ENCODE assay signal across 9 cellular contexts in genomic region chr3:48186993-48187578, GRCh38. TPM values are rescaled to one million over a fixed set of nuclear protein-coding genes. Genes with fewer than 3 reads are reported as not detected.
A peak's percentile ranks its signal among the peaks of the same experiment; 100 is the strongest.
DNase-seq lines count a peak whose midpoint lies in the region; ATAC-seq and TF ChIP-seq lines count a peak whose summit lies in the region.
"Had no signal": no experiment of that assay in that cellular context is flagged by ENCODE, and none has a peak within 500 bp of the region (broad histone marks: within the 10 kb centered on the region; RNA-seq: fewer than 3 reads in every experiment).

No MANE protein-coding gene starts in this region.

- H3K36me3 ChIP-seq in Peyer's patch (no peaks in the 10 kb centered on the region), fibroblast of lung (ENCODE audit: control insufficient read depth, insufficient read depth, low read length) (no peaks in the 10 kb centered on the region), psoas muscle (ENCODE audit: insufficient read depth in 1 of 2, low read depth in 1 of 2) (no peaks in the 10 kb centered on the region)

- peak overlapping the region; percentile 82 for H3K9ac ChIP-seq in fibroblast of lung (ENCODE audit: insufficient read depth, low read length)

- DNase-seq in Peyer's patch (no peak), fibroblast of lung (ENCODE audit: low read depth in 2 of 2) (peak; percentile 7 to 38), psoas muscle (no peak), nucleus accumbens (lab: John Stamatoyannopoulos, UW) (no peak), head of caudate nucleus (no peak)
- DNase-seq in stimulated activated CD4-positive, alpha-beta T cell treated with anti-CD3 and anti-CD28 coated beads, Interleukin-12 subunit alpha, Interleukin-12 subunit beta, amount 100 ng/mL, for 4 hours, result no peak

- ATAC-seq in psoas muscle (no peak), HG03095 (IDR thresholded peaks at IDR 0.05; ENCODE audit: unreplicated experiment) (no peak)

- peak overlapping the region; percentile 72 for H2AFZ ChIP-seq in fibroblast of lung (ENCODE audit: low read length)

- H3K27me3 ChIP-seq in Peyer's patch (no peaks in the 10 kb centered on the region), fibroblast of lung (ENCODE audit: control insufficient read depth, insufficient read depth, low read length) (no peaks in the 10 kb centered on the region), psoas muscle (ENCODE audit: insufficient read depth in 3 of 3, low read length in 2 of 3) (no peaks in the 10 kb centered on the region)

- H3K27ac ChIP-seq in Peyer's patch (peak overlapping the region in 2 of 4 donors; percentile 41 to 63), fibroblast of lung (ENCODE audit: insufficient read depth, low read length) (peak overlapping the region; percentile 64), psoas muscle (no peak overlapping the region)

- TF ChIP-seq POLR2A in Peyer's patch (IDR thresholded peaks at IDR 0.05), result no peak

- no peaks in the 10 kb centered on the region for H3K9me3 ChIP-seq in Peyer's patch
- no peaks in the 10 kb centered on the region for H3K9me3 ChIP-seq in fibroblast of lung (ENCODE audit: control insufficient read depth, insufficient read depth, low read depth, low read length)
- H3K9me3 ChIP-seq in psoas muscle, result no peaks in the 10 kb centered on the region

- WGBS in psoas muscle, 3 donors, result 21 to 30% (median 25%) methylated on average over 14 of the region's 14 CpGs

- H3K4me3 ChIP-seq in GM08714 (ENCODE audit: low read length) (peak overlapping the region; percentile 100), Peyer's patch (peak overlapping the region; percentile 58 to 85 (median 77)), fibroblast of lung (replicated peaks in 1 of 4; ENCODE audit: control extremely low read depth in 1 of 4, insufficient read depth in 1 of 4, low read depth in 3 of 4, low read length in 4 of 4) (peak overlapping the region; percentile 72 to 89 (median 83)), psoas muscle (peak overlapping the region; percentile 75)

- TF ChIP-seq CTCF in Peyer's patch (IDR thresholded peaks at IDR 0.05) (no peak), fibroblast of lung (conservative IDR thresholded peaks at IDR 0.05 in 1 of 2, IDR thresholded peaks at IDR 0.05 in 1 of 2; ENCODE audit: low read depth in 1 of 2, low read length in 2 of 2) (no peak), psoas muscle (IDR thresholded peaks at IDR 0.05) (no peak)

- peaks cover 0 to 12% (median 4%) of the 10 kb centered on the region in 4 donors for H3K4me1 ChIP-seq in Peyer's patch
- peaks cover 4% of the 10 kb centered on the region for H3K4me1 ChIP-seq in fibroblast of lung (ENCODE audit: control insufficient read depth, extremely low read depth, insufficient read depth, low read length)
- H3K4me1 ChIP-seq in psoas muscle, result peaks cover 9% of the 10 kb centered on the region

- H3K79me2 ChIP-seq in fibroblast of lung (ENCODE audit: control insufficient read depth, insufficient read depth, low read length), result peaks cover 22% of the 10 kb centered on the region

- peak overlapping the region; percentile 93 for H3K4me2 ChIP-seq in fibroblast of lung (ENCODE audit: extremely low read depth, insufficient read depth, low read length)

- intact Hi-C loops in psoas muscle (cut with DNase I), result no loop called here
- intact Hi-C loops in head of caudate nucleus (cut with DNase I), result no loop called here

- no peaks in the 10 kb centered on the region for H4K20me1 ChIP-seq in fibroblast of lung (ENCODE audit: control insufficient read depth, extremely low read depth, insufficient read depth, low read length)

RNA-seq across cellular contexts. Expression of gene CDC25A, which starts 1.1 kb away (rescaled TPM):
- total RNA-seq in Peyer's patch (10 to 100 TPM in 1 of 4 donors, 1 to 10 TPM in 3; 3.3 to 10.4 (median 6.3) TPM), fibroblast of lung (1.0 and 1.3 TPM in 2 replicates), psoas muscle (under 1 TPM; 0.38 to 0.93 (median 0.52) TPM)
- polyA plus RNA-seq in fibroblast of lung (3.1 and 6.1 TPM in 2 replicates), psoas muscle (1 to 10 TPM in 1 of 3 donors, under 1 TPM in 2; 0.20 to 2.9 (median 0.33) TPM)
- polyA plus RNA-seq in fibroblast of lung (2012), result 3.0 and 6.3 TPM in 2 replicates
- polyA minus RNA-seq in fibroblast of lung (ENCODE audit: low replicate concordance), result 1.6 and 3.3 TPM in 2 replicates

RNA-seq across cellular contexts. Expression of gene CAMP, which starts 36.2 kb away (rescaled TPM):
- total RNA-seq in Peyer's patch (not detected), fibroblast of lung (not detected in 2 replicates), psoas muscle (under 1 TPM in 1 of 4 donors, not detected in 3; 0.49 TPM)
- polyA plus RNA-seq in fibroblast of lung (not detected in 2 replicates), psoas muscle (under 1 TPM in 1 of 3 donors, not detected in 2; 0.09 TPM)
- polyA plus RNA-seq in fibroblast of lung (2012), result not detected in 2 replicates
- polyA minus RNA-seq in fibroblast of lung (ENCODE audit: low replicate concordance), result not detected in 2 replicates
- total RNA-seq: temporal lobe had no signal

RNA-seq across cellular contexts. Expression of gene ZNF589, which starts 53.8 kb away (rescaled TPM):
- total RNA-seq in Peyer's patch, result 10 to 100 TPM in 3 of 4 donors, 1 to 10 TPM in 1; 5.6 to 91.6 (median 14.6) TPM
- 3.3 and 5.1 TPM in 2 replicates for total RNA-seq in fibroblast of lung
- polyA plus RNA-seq in fibroblast of lung, result 2.3 and 2.8 TPM in 2 replicates
- 2.3 and 2.4 TPM in 2 replicates for polyA plus RNA-seq in fibroblast of lung (2012)
- 1.2 and 1.7 TPM in 2 replicates for polyA minus RNA-seq in fibroblast of lung (ENCODE audit: low replicate concordance)
- 1 to 10 TPM; 1.3 to 8.1 (median 3.2) TPM for total RNA-seq in psoas muscle
- 1 to 10 TPM; 2.3 to 9.4 (median 2.6) TPM for polyA plus RNA-seq in psoas muscle

Comparison
In these comparisons a context has a peak if more than half of its experiments do, and no peak if none do; other contexts are left out.
1. DNase-seq: peak in fibroblast of lung (2 of 2); none in Peyer's patch (0 of 3), psoas muscle (0 of 2), stimulated activated CD4-positive, alpha-beta T cell treated with anti-CD3 and anti-CD28 coated beads, Interleukin-12 subunit alpha, Interleukin-12 subunit beta, amount 100 ng/mL, for 4 hours (single experiment), nucleus accumbens (0 of 56) and head of caudate nucleus (0 of 42).
2. Peak in every context shown above with its lines, with median percentiles within 50 percentile points of each other: H3K4me3 ChIP-seq.